ENCODE assay signal across 18 cellular contexts in the genomic region with DNA sequence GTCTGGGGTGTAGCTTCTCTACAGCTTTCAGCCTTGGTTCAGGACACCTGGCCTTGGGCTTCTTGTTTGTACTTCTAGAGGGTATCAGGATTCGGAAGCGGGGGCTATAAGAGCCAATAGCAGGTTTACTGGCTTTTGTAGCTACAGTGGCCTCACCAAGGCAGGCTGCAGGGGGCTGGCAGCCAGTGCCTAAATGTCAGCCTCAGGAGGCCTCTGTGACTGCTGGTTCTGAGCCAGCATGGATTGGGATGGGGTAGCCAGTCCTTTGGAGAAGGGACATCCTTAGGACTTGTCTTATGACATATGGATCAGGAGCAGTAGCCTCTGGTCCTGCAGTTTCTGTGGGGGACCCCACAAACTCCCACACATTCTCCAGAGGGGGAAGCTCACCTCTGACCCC. TPM values are rescaled to one million over a fixed set of nuclear protein-coding genes. Genes with fewer than 3 reads are reported as not detected.
"Had no signal": no experiment of that assay in that cellular context is flagged by ENCODE, and none has a peak within 500 bp of the region (broad histone marks: within the 10 kb centered on the region; RNA-seq: fewer than 3 reads in every experiment).

No MANE protein-coding gene starts in this region.

- H3K36me3 ChIP-seq: brain microvascular endothelial cell, thyroid gland had no signal

- ATAC-seq: activated CD8-positive, alpha-beta T cell treated with anti-CD3 and anti-CD28 coated beads for 36 hours; esophagus mucosa; stimulated activated effector memory CD8-positive, alpha-beta T cell treated with anti-CD3 and anti-CD28 coated beads, Interleukin-12 subunit alpha, Interleukin-12 subunit beta, amount 100 ng/mL, for 72 hours had no signal

- H3K9me3 ChIP-seq: thyroid gland had no signal

- H3K36me3 Mint-ChIP-seq: activated naive CD8-positive, alpha-beta T cell treated with anti-CD3 and anti-CD28 coated beads, Interleukin-2, amount 10 ng/mL, durations not matched to agents 7 days and 5 days; WTC11 had no signal

- H3K4me3 Mint-ChIP-seq: activated CD8-positive, alpha-beta T cell treated with anti-CD3 and anti-CD28 coated beads for 36 hours; activated naive CD8-positive, alpha-beta T cell treated with anti-CD3 and anti-CD28 coated beads, Interleukin-2, amount 10 ng/mL, durations not matched to agents 7 days and 5 days; central memory CD8-positive, alpha-beta T cell; stimulated activated effector memory CD8-positive, alpha-beta T cell treated with anti-CD3 and anti-CD28 coated beads, Interleukin-12 subunit alpha, Interleukin-12 subunit beta, amount 100 ng/mL, for 72 hours had no signal

- H3K27ac Mint-ChIP-seq: activated CD8-positive, alpha-beta T cell treated with anti-CD3 and anti-CD28 coated beads for 36 hours; activated naive CD8-positive, alpha-beta T cell treated with anti-CD3 and anti-CD28 coated beads, Interleukin-2, amount 10 ng/mL, durations not matched to agents 7 days and 5 days; activated T-helper 1 cell treated with anti-CD3 and anti-CD28 coated beads, Interleukin-12 subunit alpha, Interleukin-12 subunit beta, Interleukin-2, Interleukin-4 antibody, amounts not matched to agents 30 ng/mL and 10 ng/mL and 1 ng/mL, durations not matched to agents 14 hours and 24 hours and 36 hours; stimulated activated effector memory CD8-positive, alpha-beta T cell treated with anti-CD3 and anti-CD28 coated beads, Interleukin-12 subunit alpha, Interleukin-12 subunit beta, amount 100 ng/mL, for 72 hours; WTC11 had no signal

- H3K27me3 ChIP-seq: thyroid gland had no signal

- H3K27ac ChIP-seq: brain microvascular endothelial cell, thyroid gland had no signal

- DNase-seq: activated CD4-positive, alpha-beta T cell treated with anti-CD3 and anti-CD28 coated beads for 4 hours; activated CD8-positive, alpha-beta T cell treated with anti-CD3 and anti-CD28 coated beads for 36 hours; activated naive CD4-positive, alpha-beta T cell; activated naive CD8-positive, alpha-beta T cell treated with anti-CD3 and anti-CD28 coated beads, Interleukin-2, amount 10 ng/mL, durations not matched to agents 7 days and 5 days; brain microvascular endothelial cell; naive B cell; posterior cingulate gyrus; retina; T-helper 2 cell; thyroid gland had no signal

- H3K9me3 Mint-ChIP-seq: activated CD8-positive, alpha-beta T cell treated with anti-CD3 and anti-CD28 coated beads for 36 hours; activated naive CD8-positive, alpha-beta T cell treated with anti-CD3 and anti-CD28 coated beads, Interleukin-2, amount 10 ng/mL, durations not matched to agents 7 days and 5 days; activated T-helper 1 cell treated with anti-CD3 and anti-CD28 coated beads, Interleukin-12 subunit alpha, Interleukin-12 subunit beta, Interleukin-2, Interleukin-4 antibody, amounts not matched to agents 30 ng/mL and 10 ng/mL and 1 ng/mL, durations not matched to agents 14 hours and 24 hours and 36 hours; central memory CD8-positive, alpha-beta T cell; stimulated activated effector memory CD8-positive, alpha-beta T cell treated with anti-CD3 and anti-CD28 coated beads, Interleukin-12 subunit alpha, Interleukin-12 subunit beta, amount 100 ng/mL, for 72 hours; WTC11 had no signal

- H3K4me3 ChIP-seq: thyroid gland had no signal

RNA-seq across cellular contexts. Expression of a gene that starts 51.8 kb away (rescaled TPM):
- total RNA-seq: activated CD8-positive, alpha-beta T cell treated with anti-CD3 and anti-CD28 coated beads for 36 hours; activated naive CD8-positive, alpha-beta T cell treated with anti-CD3 and anti-CD28 coated beads, Interleukin-2, amount 10 ng/mL, durations not matched to agents 7 days and 5 days; activated T-helper 1 cell treated with anti-CD3 and anti-CD28 coated beads, Interleukin-12 subunit alpha, Interleukin-12 subunit beta, Interleukin-2, Interleukin-4 antibody, amounts not matched to agents 30 ng/mL and 10 ng/mL and 1 ng/mL, durations not matched to agents 14 hours and 24 hours and 36 hours; dermis microvascular lymphatic vessel endothelial cell; esophagus mucosa; lung microvascular endothelial cell; mononuclear cell; thyroid gland had no signal
